In the genomic region with DNA sequence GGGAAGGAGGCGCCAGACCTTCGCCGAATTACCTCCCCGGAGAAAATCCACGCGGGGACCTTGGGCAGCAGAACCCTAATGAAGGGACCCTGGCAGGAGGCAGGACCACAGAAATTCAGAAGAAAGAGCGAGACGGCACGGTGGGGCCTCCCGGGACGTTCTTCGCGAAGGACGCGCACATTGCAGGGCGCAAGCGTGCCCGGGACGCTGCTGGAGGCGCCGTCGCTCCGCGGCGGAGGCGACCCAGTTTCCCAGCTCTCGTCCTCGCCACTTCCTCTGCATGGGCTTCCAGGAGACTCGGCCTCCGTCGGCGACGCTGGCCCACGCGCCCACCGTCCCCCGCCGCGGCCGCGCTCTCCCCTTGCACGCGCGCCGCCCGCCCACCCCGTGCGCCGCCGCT, we compare ENCODE assay signal across 1 cellular context.
TF ChIP-seq lines count a peak whose summit lies in the region.

No MANE protein-coding gene starts in this region.

TF ChIP-seq in K562, 482 proteins besides CTCF, POLR2A, EP300 and RAD21 (continued from another document):
- TF ChIP-seq, protein P1, sequence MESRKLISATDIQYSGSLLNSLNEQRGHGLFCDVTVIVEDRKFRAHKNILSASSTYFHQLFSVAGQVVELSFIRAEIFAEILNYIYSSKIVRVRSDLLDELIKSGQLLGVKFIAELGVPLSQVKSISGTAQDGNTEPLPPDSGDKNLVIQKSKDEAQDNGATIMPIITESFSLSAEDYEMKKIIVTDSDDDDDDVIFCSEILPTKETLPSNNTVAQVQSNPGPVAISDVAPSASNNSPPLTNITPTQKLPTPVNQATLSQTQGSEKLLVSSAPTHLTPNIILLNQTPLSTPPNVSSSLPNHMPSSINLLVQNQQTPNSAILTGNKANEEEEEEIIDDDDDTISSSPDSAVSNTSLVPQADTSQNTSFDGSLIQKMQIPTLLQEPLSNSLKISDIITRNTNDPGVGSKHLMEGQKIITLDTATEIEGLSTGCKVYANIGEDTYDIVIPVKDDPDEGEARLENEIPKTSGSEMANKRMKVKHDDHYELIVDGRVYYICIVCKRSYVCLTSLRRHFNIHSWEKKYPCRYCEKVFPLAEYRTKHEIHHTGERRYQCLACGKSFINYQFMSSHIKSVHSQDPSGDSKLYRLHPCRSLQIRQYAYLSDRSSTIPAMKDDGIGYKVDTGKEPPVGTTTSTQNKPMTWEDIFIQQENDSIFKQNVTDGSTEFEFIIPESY (CRISPR knock-in tag; IDR thresholded peaks at IDR 0.05), result peak; percentile 83; the same call in 1 of the 2 replicates
- TF ChIP-seq RBFOX2 (IDR thresholded peaks at IDR 0.05; ENCODE audit: low read depth, low read length), result no peak
- no peak for TF ChIP-seq RBM22 (IDR thresholded peaks at IDR 0.05; ENCODE audit: low read depth, low read length, poor library complexity, severe bottlenecking)
- TF ChIP-seq SMARCA5 (IDR thresholded peaks at IDR 0.05), result no peak
- no peak for TF ChIP-seq MAZ (CRISPR knock-in tag; conservative IDR thresholded peaks at IDR 0.05 in 1 of 2, IDR thresholded peaks at IDR 0.05 in 1 of 2)
- TF ChIP-seq, protein P2, sequence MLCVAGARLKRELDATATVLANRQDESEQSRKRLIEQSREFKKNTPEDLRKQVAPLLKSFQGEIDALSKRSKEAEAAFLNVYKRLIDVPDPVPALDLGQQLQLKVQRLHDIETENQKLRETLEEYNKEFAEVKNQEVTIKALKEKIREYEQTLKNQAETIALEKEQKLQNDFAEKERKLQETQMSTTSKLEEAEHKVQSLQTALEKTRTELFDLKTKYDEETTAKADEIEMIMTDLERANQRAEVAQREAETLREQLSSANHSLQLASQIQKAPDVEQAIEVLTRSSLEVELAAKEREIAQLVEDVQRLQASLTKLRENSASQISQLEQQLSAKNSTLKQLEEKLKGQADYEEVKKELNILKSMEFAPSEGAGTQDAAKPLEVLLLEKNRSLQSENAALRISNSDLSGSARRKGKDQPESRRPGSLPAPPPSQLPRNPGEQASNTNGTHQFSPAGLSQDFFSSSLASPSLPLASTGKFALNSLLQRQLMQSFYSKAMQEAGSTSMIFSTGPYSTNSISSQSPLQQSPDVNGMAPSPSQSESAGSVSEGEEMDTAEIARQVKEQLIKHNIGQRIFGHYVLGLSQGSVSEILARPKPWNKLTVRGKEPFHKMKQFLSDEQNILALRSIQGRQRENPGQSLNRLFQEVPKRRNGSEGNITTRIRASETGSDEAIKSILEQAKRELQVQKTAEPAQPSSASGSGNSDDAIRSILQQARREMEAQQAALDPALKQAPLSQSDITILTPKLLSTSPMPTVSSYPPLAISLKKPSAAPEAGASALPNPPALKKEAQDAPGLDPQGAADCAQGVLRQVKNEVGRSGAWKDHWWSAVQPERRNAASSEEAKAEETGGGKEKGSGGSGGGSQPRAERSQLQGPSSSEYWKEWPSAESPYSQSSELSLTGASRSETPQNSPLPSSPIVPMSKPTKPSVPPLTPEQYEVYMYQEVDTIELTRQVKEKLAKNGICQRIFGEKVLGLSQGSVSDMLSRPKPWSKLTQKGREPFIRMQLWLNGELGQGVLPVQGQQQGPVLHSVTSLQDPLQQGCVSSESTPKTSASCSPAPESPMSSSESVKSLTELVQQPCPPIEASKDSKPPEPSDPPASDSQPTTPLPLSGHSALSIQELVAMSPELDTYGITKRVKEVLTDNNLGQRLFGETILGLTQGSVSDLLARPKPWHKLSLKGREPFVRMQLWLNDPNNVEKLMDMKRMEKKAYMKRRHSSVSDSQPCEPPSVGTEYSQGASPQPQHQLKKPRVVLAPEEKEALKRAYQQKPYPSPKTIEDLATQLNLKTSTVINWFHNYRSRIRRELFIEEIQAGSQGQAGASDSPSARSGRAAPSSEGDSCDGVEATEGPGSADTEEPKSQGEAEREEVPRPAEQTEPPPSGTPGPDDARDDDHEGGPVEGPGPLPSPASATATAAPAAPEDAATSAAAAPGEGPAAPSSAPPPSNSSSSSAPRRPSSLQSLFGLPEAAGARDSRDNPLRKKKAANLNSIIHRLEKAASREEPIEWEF (CRISPR knock-in tag; IDR thresholded peaks at IDR 0.05), result no peak
TF ChIP-seq in K562: peak in this region for 1.
